In genomic region chr9:91106415-91106814, GRCh38 we compare ENCODE assay signal across 21 cellular contexts.
DNase-seq lines count a peak whose midpoint lies in the region; ATAC-seq, FAIRE-seq and TF ChIP-seq lines count a peak whose summit lies in the region.
"Had no signal": no experiment of that assay in that cellular context is flagged by ENCODE, and none has a peak within 500 bp of the region (broad histone marks: within the 10 kb centered on the region; RNA-seq: fewer than 3 reads in every experiment).

No MANE protein-coding gene starts in this region.

- DNase-seq in K562 (ENCODE audit: extremely low read depth in 1 of 4, low spot score in 3 of 4) (no peak), fibroblast of peridontal ligament (ENCODE audit: extremely low read depth) (peak; percentile 29), sciatic nerve (ENCODE audit: low spot score) (no peak), dedifferentiated amniotic fluid mesenchymal stem cell (ENCODE audit: extremely low spot score) (no peak), NCI-H2107 (lab: John Stamatoyannopoulos, UW) (no peak)
- no peak for DNase-seq in activated naive CD4-positive, alpha-beta T cell (lab: John Stamatoyannopoulos, UW)
- no peak for DNase-seq in stimulated activated naive CD4-positive, alpha-beta T cell treated with Interleukin-2 at 50 U/mL for 16 hours (lab: John Stamatoyannopoulos, UW)
- DNase-seq: ACHN; BE2C; C1 segment of cervical spinal cord; Caco-2; CD4-positive, alpha-beta T cell; GOT3; H7; HFFc6 had no signal

- WGBS in K562 (ENCODE audit: insufficient coverage, low coverage, missing lambda C conversion rate) = 30% methylated on average over 6 of the region's 6 CpGs

- no peaks in the 10 kb centered on the region for H4K20me1 ChIP-seq in K562 (replicated peaks; ENCODE audit: control insufficient read depth, insufficient read depth, low read length)

- CTCF ChIA-PET in K562 (lab: Yijun Ruan, JAX; ENCODE audit: low intra/inter-chr PET ratio) = no interaction called here

- no peaks in the 10 kb centered on the region for H3K36me3 ChIP-seq in K562 (ENCODE audit: control insufficient read depth, insufficient read depth, low read length)
- H3K36me3 ChIP-seq: BE2C had no signal

- FAIRE-seq in K562 (lab: Jason Lieb, UNC) = no peak
- FAIRE-seq: A204.1, D721Med, G401.6, GM12891, HepG2 had no signal

- TF ChIP-seq RAD21 in K562 (CRISPR knock-in tag; conservative IDR thresholded peaks at IDR 0.05 in 1 of 2, IDR thresholded peaks at IDR 0.05 in 1 of 2) = no peak

- intact Hi-C loops in K562 (cut with micrococcal nuclease) (loop anchor here (10.0 kb wide), 1 partner anchor 88 kb away; no protein-coding TSS in a partner anchor), sciatic nerve (cut with DNase I) (no loop called here)

- TF ChIP-seq CTCF in K562 (IDR thresholded peaks at IDR 0.05 in 2 of 3, conservative IDR thresholded peaks at IDR 0.05 in 1 of 3; ENCODE audit: insufficient read depth in 2 of 3, low read depth in 1 of 3, low read length in 3 of 3) = no peak

- H3K9ac ChIP-seq in K562 (ENCODE audit: insufficient read depth in 1 of 2, low read depth in 2 of 2, low read length in 2 of 2) = no peak overlapping the region

- ATAC-seq in K562 (no peak), sciatic nerve (peak; percentile 86)
- ATAC-seq: HCT116, HepG2 had no signal

- H3K4me2 ChIP-seq in K562 (ENCODE audit: insufficient read depth, low read length) = no peak overlapping the region

- POLR2A ChIA-PET in K562 (lab: Yijun Ruan, JAX) = interaction anchor here (0.6 kb wide), 1 partner anchor 136 kb away, joined by 3 read pairs; no protein-coding TSS in a partner anchor

- no peaks in the 10 kb centered on the region for H3K9me1 ChIP-seq in K562 (ENCODE audit: control insufficient read depth, insufficient read depth, low read length)

- peaks cover 0 to 7% of the 10 kb centered on the region in 2 experiments; a peak in 3 of 5 replicates for H3K27me3 ChIP-seq in K562 (ENCODE audit: control insufficient read depth in 2 of 2, insufficient read depth in 2 of 2, low read length in 2 of 2)
- H3K27me3 ChIP-seq: BE2C had no signal

- no peak for TF ChIP-seq EP300 in K562 (IDR thresholded peaks at IDR 0.05; ENCODE audit: low read length)

- no peaks in the 10 kb centered on the region for H3K9me3 ChIP-seq in K562 (replicated peaks; ENCODE audit: control insufficient read depth, insufficient read depth, low read depth, low read length)
- H3K9me3 ChIP-seq: BE2C, Caco-2 had no signal

- no peaks in the 10 kb centered on the region; a peak in 1 of 5 replicates for H3K4me1 ChIP-seq in K562 (replicated peaks in 1 of 2; ENCODE audit: control insufficient read depth in 2 of 2, insufficient read depth in 2 of 2, low read length in 2 of 2)
- H3K4me1 ChIP-seq: BE2C, Caco-2 had no signal

- no TSS peak for BruUV-seq in K562 (replicated peaks; lab: Mats Ljungman, UMichigan)

- in situ Hi-C loops in K562 (cut with MboI) = no loop called here

- H3K27ac ChIP-seq in K562 (ENCODE audit: extremely low read depth, low read depth, low read length) = no peak overlapping the region

- H3K4me3 ChIP-seq in K562 = no peak overlapping the region

- H3K79me2 ChIP-seq in K562 (ENCODE audit: control insufficient read depth, insufficient read depth, low read length) = no peaks in the 10 kb centered on the region

- TF ChIP-seq POLR2A in K562 (conservative IDR thresholded peaks at IDR 0.05) = no peak

- H2AFZ ChIP-seq in K562 (ENCODE audit: low read depth, low read length) = no peak overlapping the region; the same call in 1 of the 2 replicates

TF ChIP-seq in K562, 482 proteins besides CTCF, POLR2A, EP300 and RAD21 (continues in another document):
- TF ChIP-seq HES1 (IDR thresholded peaks at IDR 0.05; ENCODE audit: low read depth) (no peak), ZNF57 (CRISPR knock-in tag; IDR thresholded peaks at IDR 0.05) (no peak), ETS2 (tag; IDR thresholded peaks at IDR 0.05; ENCODE audit: borderline replicate concordance, poor library complexity, severe bottlenecking) (no peak), C11orf30 (IDR thresholded peaks at IDR 0.05; ENCODE audit: low read depth) (peak; percentile 43), KLF1 (tag; IDR thresholded peaks at IDR 0.05) (no peak), IRF1 (CRISPR knock-in tag; IDR thresholded peaks at IDR 0.05; ENCODE audit: borderline replicate concordance) (no peak), ZFX (CRISPR knock-in tag; IDR thresholded peaks at IDR 0.05) (no peak), ZNF609 (CRISPR knock-in tag; IDR thresholded peaks at IDR 0.05; ENCODE audit: borderline replicate concordance) (no peak), GATAD2B (IDR thresholded peaks at IDR 0.05; ENCODE audit: borderline replicate concordance) (no peak), MAFF (IDR thresholded peaks at IDR 0.05; ENCODE audit: low read length) (no peak; the same call in 1 of the 2 replicates), NR2C1 (IDR thresholded peaks at IDR 0.05) (no peak), NR2C1 (tag; IDR thresholded peaks at IDR 0.05) (no peak), ZNF766 (CRISPR knock-in tag; conservative IDR thresholded peaks at IDR 0.05) (0 out of 2 replicates have a peak, but pooled peaks have one; percentile 18), ZNF224 (CRISPR knock-in tag; IDR thresholded peaks at IDR 0.05) (no peak)
